Comparison of ENCODE assay signal across 8 cellular contexts in the genomic region with DNA sequence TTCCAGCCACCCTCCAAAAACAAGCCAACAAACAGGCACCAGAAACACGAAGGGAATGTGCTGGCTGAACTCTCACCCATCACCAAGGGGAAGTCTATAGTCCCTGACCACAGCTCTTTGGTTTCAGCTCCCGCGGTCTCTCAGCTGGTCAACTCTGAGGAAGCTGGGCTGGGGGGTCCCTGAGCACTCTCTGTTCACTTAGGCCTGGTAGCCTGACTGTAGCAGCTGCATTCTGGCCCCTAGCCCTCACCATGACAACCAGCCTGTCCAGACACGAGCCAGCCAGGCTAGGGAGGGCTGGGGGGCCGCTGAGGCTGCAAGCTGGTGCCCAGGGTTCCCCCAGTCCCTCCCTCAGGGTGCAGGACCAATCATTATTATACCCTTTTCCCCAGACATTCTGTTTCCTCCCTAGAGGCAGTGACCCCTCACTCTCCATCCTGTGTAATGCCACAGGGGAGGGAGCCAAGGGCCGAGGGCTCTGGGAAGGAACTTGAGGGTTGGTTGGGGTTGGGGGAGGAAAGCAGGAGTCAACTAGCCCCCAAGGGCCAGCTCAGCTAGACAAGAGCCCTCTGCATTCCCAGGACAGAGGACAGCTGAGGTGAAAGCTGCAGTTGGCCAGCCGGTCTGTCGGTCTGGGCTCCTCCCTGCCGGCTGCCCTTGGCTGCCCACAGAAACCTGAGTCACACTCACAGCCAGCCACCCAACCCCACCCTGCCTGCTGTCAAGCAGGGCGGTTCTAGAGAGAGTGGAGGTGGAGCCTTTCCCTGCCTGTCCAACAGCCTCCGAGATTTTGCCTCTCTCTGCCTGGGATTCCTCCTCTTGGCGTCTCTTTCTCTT. TPM values are rescaled to one million over a fixed set of nuclear protein-coding genes. Genes with fewer than 3 reads are reported as not detected.
DNase-seq lines count a peak whose midpoint lies in the region; ATAC-seq, FAIRE-seq and TF ChIP-seq lines count a peak whose summit lies in the region.

No MANE protein-coding gene starts in this region.

- TF ChIP-seq CTCF in HFF-Myc (IDR thresholded peaks at IDR 0.05; ENCODE audit: low read depth, low read length, missing control alignments), result no peak
- no peak for TF ChIP-seq CTCF in NB4 (IDR thresholded peaks at IDR 0.05; ENCODE audit: low read depth, low read length)
- TF ChIP-seq CTCF in pancreas (IDR thresholded peaks at IDR 0.05), result no peak
- TF ChIP-seq CTCF in upper lobe of right lung (IDR thresholded peaks at IDR 0.05), result no peak

- peaks cover 4% of the 10 kb centered on the region for H3K36me3 Mint-ChIP-seq in activated naive CD8-positive, alpha-beta T cell treated with anti-CD3 and anti-CD28 coated beads, Interleukin-2, amount 10 ng/mL, durations not matched to agents 7 days and 5 days

- WGBS in pancreas, 2 donors, result 15 to 17% methylated on average over 12 of the region's 12 CpGs

- H3K4me1 Mint-ChIP-seq in activated naive CD8-positive, alpha-beta T cell treated with anti-CD3 and anti-CD28 coated beads, Interleukin-2, amount 10 ng/mL, durations not matched to agents 7 days and 5 days, result peaks cover 49% of the 10 kb centered on the region

- peak; percentile 38 for DNase-seq in GF-D8 (lab: John Stamatoyannopoulos, UW)
- peak; percentile 81 for DNase-seq in HFF-Myc (ENCODE audit: extremely low read depth, low read depth)
- peak; percentile 92 for DNase-seq in NB4 (ENCODE audit: low read depth)
- peak; percentile 75 for DNase-seq in activated naive CD8-positive, alpha-beta T cell treated with anti-CD3 and anti-CD28 coated beads, Interleukin-2, amount 10 ng/mL, durations not matched to agents 7 days and 5 days
- peak; percentile 95 for DNase-seq in Right ventricle myocardium inferior (ENCODE audit: missing footprints)
- peak; percentile 84 to 97 (median 93) for DNase-seq in pancreas
- peak; percentile 95 for DNase-seq in upper lobe of right lung

- H3K27me3 Mint-ChIP-seq in activated naive CD8-positive, alpha-beta T cell treated with anti-CD3 and anti-CD28 coated beads, Interleukin-2, amount 10 ng/mL, durations not matched to agents 7 days and 5 days, result no peaks in the 10 kb centered on the region

- POLR2A ChIA-PET in activated naive CD8-positive, alpha-beta T cell treated with anti-CD3 and anti-CD28 coated beads, Interleukin-2, amount 10 ng/mL, durations not matched to agents 7 days and 5 days (lab: Charles Lee), result interaction anchor here (0.5 to 4.2 kb wide), 12 partner anchors 11 to 309 kb away, joined by 3 to 98 read pairs (median 4); partner anchors contain the start of gene THRAP3

- peak overlapping the region; percentile 100 for H3K27ac Mint-ChIP-seq in activated naive CD8-positive, alpha-beta T cell treated with anti-CD3 and anti-CD28 coated beads, Interleukin-2, amount 10 ng/mL, durations not matched to agents 7 days and 5 days

- H3K4me1 ChIP-seq in pancreas (peaks cover 10 to 28% (median 14%) of the 10 kb centered on the region in 3 donors), upper lobe of right lung (peaks cover 51% of the 10 kb centered on the region)

- no peaks in the 10 kb centered on the region for H3K36me3 ChIP-seq in pancreas
- no peaks in the 10 kb centered on the region for H3K36me3 ChIP-seq in upper lobe of right lung

- intact Hi-C loops in Right ventricle myocardium inferior (cut with DNase I) (loop anchor here (5.0 kb wide), 1 partner anchor 237 kb away; the partner anchor contains the start of gene STK40), pancreas (cut with DNase I) (loop anchor here in 1 of 3 donors (5.0 kb wide), 1 partner anchor 37 kb away; no protein-coding TSS in a partner anchor), upper lobe of right lung (cut with DNase I) (no loop called here)

- H3K27ac ChIP-seq in pancreas (peak overlapping the region; percentile 89 to 93 (median 90)), upper lobe of right lung (peak overlapping the region; percentile 98)

- no peaks in the 10 kb centered on the region for H3K9me3 Mint-ChIP-seq in activated naive CD8-positive, alpha-beta T cell treated with anti-CD3 and anti-CD28 coated beads, Interleukin-2, amount 10 ng/mL, durations not matched to agents 7 days and 5 days

- TF ChIP-seq POLR2A in NB4 (IDR thresholded peaks at IDR 0.05; ENCODE audit: extremely low read depth, insufficient read length), result no peak

- H3K27me3 ChIP-seq in pancreas, result no peaks in the 10 kb centered on the region
- H3K27me3 ChIP-seq in upper lobe of right lung, result no peaks in the 10 kb centered on the region

- H3K9me3 ChIP-seq in pancreas (no peaks in the 10 kb centered on the region), upper lobe of right lung (no peaks in the 10 kb centered on the region)

- peak overlapping the region; percentile 98 for H3K4me3 Mint-ChIP-seq in activated naive CD8-positive, alpha-beta T cell treated with anti-CD3 and anti-CD28 coated beads, Interleukin-2, amount 10 ng/mL, durations not matched to agents 7 days and 5 days

- H3K4me3 ChIP-seq in HFF-Myc (replicated peaks; ENCODE audit: low read depth, low read length) (peak overlapping the region; percentile 26), NB4 (ENCODE audit: low read depth, low read length) (peak overlapping the region; percentile 47), pancreas (no peak overlapping the region), upper lobe of right lung (peak overlapping the region; percentile 33)

- FAIRE-seq in pancreas (lab: Jason Lieb, UNC), result peak; percentile 86

- ATAC-seq in SK-N-SH treated with all-trans-retinoic acid at 6 μM for 48 hours (peak; percentile 87), Right ventricle myocardium inferior (peak; percentile 83), pancreas (peak; percentile 77 to 84 (median 80)), upper lobe of right lung (peak; percentile 82)
- ATAC-seq in activated naive CD8-positive, alpha-beta T cell treated with anti-CD3 and anti-CD28 coated beads, Interleukin-2, amount 10 ng/mL, durations not matched to agents 7 days and 5 days (ENCODE audit: low read depth), result peak; percentile 49

TF ChIP-seq in SK-N-SH treated with all-trans-retinoic acid at 6 μM for 48 hours, 23 proteins besides CTCF, POLR2A, EP300 and RAD21:
- TF ChIP-seq ZFP3 (CRISPR knock-in tag; IDR thresholded peaks at IDR 0.05) (peak; percentile 77), CSDC2 (CRISPR knock-in tag; IDR thresholded peaks at IDR 0.05) (no peak), ZNF8 (CRISPR knock-in tag; IDR thresholded peaks at IDR 0.05) (no peak)
- TF ChIP-seq, protein P1, sequence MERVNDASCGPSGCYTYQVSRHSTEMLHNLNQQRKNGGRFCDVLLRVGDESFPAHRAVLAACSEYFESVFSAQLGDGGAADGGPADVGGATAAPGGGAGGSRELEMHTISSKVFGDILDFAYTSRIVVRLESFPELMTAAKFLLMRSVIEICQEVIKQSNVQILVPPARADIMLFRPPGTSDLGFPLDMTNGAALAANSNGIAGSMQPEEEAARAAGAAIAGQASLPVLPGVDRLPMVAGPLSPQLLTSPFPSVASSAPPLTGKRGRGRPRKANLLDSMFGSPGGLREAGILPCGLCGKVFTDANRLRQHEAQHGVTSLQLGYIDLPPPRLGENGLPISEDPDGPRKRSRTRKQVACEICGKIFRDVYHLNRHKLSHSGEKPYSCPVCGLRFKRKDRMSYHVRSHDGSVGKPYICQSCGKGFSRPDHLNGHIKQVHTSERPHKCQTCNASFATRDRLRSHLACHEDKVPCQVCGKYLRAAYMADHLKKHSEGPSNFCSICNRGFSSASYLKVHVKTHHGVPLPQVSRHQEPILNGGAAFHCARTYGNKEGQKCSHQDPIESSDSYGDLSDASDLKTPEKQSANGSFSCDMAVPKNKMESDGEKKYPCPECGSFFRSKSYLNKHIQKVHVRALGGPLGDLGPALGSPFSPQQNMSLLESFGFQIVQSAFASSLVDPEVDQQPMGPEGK (CRISPR knock-in tag; IDR thresholded peaks at IDR 0.05; ENCODE audit: borderline replicate concordance), result peak; percentile 20; the same call in 1 of the 2 replicates

RNA-seq across cellular contexts. Expression of gene TRAPPC3, which starts 1.2 kb away (rescaled TPM):
- total RNA-seq in activated naive CD8-positive, alpha-beta T cell treated with anti-CD3 and anti-CD28 coated beads, Interleukin-2, amount 10 ng/mL, durations not matched to agents 7 days and 5 days, result 10 to 100 TPM; 51.7 to 52.5 TPM
- total RNA-seq in Right ventricle myocardium inferior (53.9 TPM), pancreas (10 to 100 TPM; 24.6 to 29.5 (median 27.0) TPM), upper lobe of right lung (63.1 TPM)
- polyA plus RNA-seq in pancreas, result 10 to 100 TPM; 21.8 to 41.5 TPM

RNA-seq across cellular contexts. Expression of gene MAP7D1, which starts 5.4 kb away (rescaled TPM):
- 100 to 1,000 TPM; 234 to 237 TPM for total RNA-seq in activated naive CD8-positive, alpha-beta T cell treated with anti-CD3 and anti-CD28 coated beads, Interleukin-2, amount 10 ng/mL, durations not matched to agents 7 days and 5 days
- 383 TPM for total RNA-seq in Right ventricle myocardium inferior
- 10 to 100 TPM; 12.5 to 39.3 (median 15.8) TPM for total RNA-seq in pancreas
- polyA plus RNA-seq in pancreas, result 10 to 100 TPM; 26.4 to 36.0 TPM
- total RNA-seq in upper lobe of right lung, result 114 TPM

RNA-seq across cellular contexts. Expression of gene COL8A2, which starts 25.5 kb away (rescaled TPM):
- total RNA-seq in activated naive CD8-positive, alpha-beta T cell treated with anti-CD3 and anti-CD28 coated beads, Interleukin-2, amount 10 ng/mL, durations not matched to agents 7 days and 5 days, result under 1 TPM; 0.17 to 0.19 TPM
- 1.0 TPM for total RNA-seq in Right ventricle myocardium inferior
- 1 to 10 TPM in 2 of 6 donors, under 1 TPM in 4; 0.12 to 3.3 (median 0.34) TPM for total RNA-seq in pancreas
- under 1 TPM; 0.31 to 0.42 TPM for polyA plus RNA-seq in pancreas
- 16.2 TPM for total RNA-seq in upper lobe of right lung

Comparison
In these comparisons a context has a peak if more than half of its experiments do, and no peak if none do; other contexts are left out.
1. DNase-seq: peak in every context shown above with its lines; median percentile 95 in Right ventricle myocardium inferior; 95 in upper lobe of right lung; 93 in pancreas; 92 in NB4; 81 in HFF-Myc; 75 in activated naive CD8-positive, alpha-beta T cell treated with anti-CD3 and anti-CD28 coated beads, Interleukin-2, amount 10 ng/mL, durations not matched to agents 7 days and 5 days; 38 in GF-D8.
2. H3K4me3 ChIP-seq: peak in HFF-Myc (single experiment), NB4 (single experiment) and upper lobe of right lung (single experiment); none in pancreas (0 of 4).
3. Peak in every context shown above with its lines, with median percentiles within 50 percentile points of each other: ATAC-seq.